Comparison of ENCODE assay signal across 9 cellular contexts in genomic region chr22:39622881-39623367, GRCh38. TPM values are rescaled to one million over a fixed set of nuclear protein-coding genes. Genes with fewer than 3 reads are reported as not detected.
DNase-seq lines count a peak whose midpoint lies in the region; ATAC-seq and TF ChIP-seq lines count a peak whose summit lies in the region.
"Had no signal": no experiment of that assay in that cellular context is flagged by ENCODE, and none has a peak within 500 bp of the region (broad histone marks: within the 10 kb centered on the region; RNA-seq: fewer than 3 reads in every experiment).

No MANE protein-coding gene starts in this region.

- DNase-seq in EL: peak; percentile 28
- DNase-seq in NT2/D1 (ENCODE audit: low read depth, low spot score): peak; percentile 58
- DNase-seq in activated T-helper 1 cell treated with Interleukin-2 at 50 U/mL for 16 hours (ENCODE audit: low read depth): peak; percentile 51
- peak; percentile 86 for DNase-seq in glutamatergic neuron
- no peak for DNase-seq in smooth muscle cell (lab: John Stamatoyannopoulos, UW; ENCODE audit: unreplicated experiment)
- no peak for DNase-seq in DMS79 treated with DMSO at 0.1 percent for 48 hours (lab: John Stamatoyannopoulos, UW)

- H3K4me3 Mint-ChIP-seq in glutamatergic neuron (ENCODE audit: unreplicated experiment): no peak overlapping the region
- H3K4me3 Mint-ChIP-seq: stimulated activated naive CD8-positive, alpha-beta T cell treated with anti-CD3 and anti-CD28 coated beads, Interleukin-15, Interleukin-2, amounts not matched to agents 100 ng/mL and 50 ng/mL, for 24 hours had no signal

- H3K4me2 ChIP-seq in smooth muscle cell: no peak overlapping the region

- H3F3A ChIP-seq in smooth muscle cell (ENCODE audit: low read depth): no peaks in the 10 kb centered on the region

- H3K79me2 ChIP-seq in smooth muscle cell (ENCODE audit: low read depth): no peaks in the 10 kb centered on the region

- no peak overlapping the region for H3K27ac ChIP-seq in smooth muscle cell (ENCODE audit: low read depth)

- no peaks in the 10 kb centered on the region for H4K20me1 ChIP-seq in smooth muscle cell (ENCODE audit: low read depth)

- peak; percentile 78 for TF ChIP-seq CTCF in glutamatergic neuron (IDR thresholded peaks at IDR 0.05; ENCODE audit: partially characterized antibody, unreplicated experiment)
- TF ChIP-seq CTCF in smooth muscle cell (IDR thresholded peaks at IDR 0.05; ENCODE audit: borderline replicate concordance, insufficient read depth, poor library complexity, severe bottlenecking): peak; percentile 55

- H3K27me3 ChIP-seq in NT2/D1 (ENCODE audit: insufficient read depth, insufficient read length) (no peaks in the 10 kb centered on the region), smooth muscle cell (ENCODE audit: low read depth) (no peaks in the 10 kb centered on the region)

- H3K4me1 ChIP-seq in NT2/D1 (ENCODE audit: insufficient read depth, insufficient read length) (peaks cover 16% of the 10 kb centered on the region), smooth muscle cell (ENCODE audit: low read depth) (peaks cover 4% of the 10 kb centered on the region)

- H3K36me3 ChIP-seq in NT2/D1 (ENCODE audit: insufficient read depth, insufficient read length, low read length): no peaks in the 10 kb centered on the region
- H3K36me3 ChIP-seq in smooth muscle cell (ENCODE audit: low read depth): no peaks in the 10 kb centered on the region

- H2AFZ ChIP-seq in smooth muscle cell (ENCODE audit: low read depth): no peak overlapping the region

- peaks cover 7% of the 10 kb centered on the region for H3K4me1 Mint-ChIP-seq in glutamatergic neuron (ENCODE audit: low read depth, unreplicated experiment)

- no peak overlapping the region for H3K27ac Mint-ChIP-seq in glutamatergic neuron (ENCODE audit: unreplicated experiment)
- H3K27ac Mint-ChIP-seq: stimulated activated naive CD8-positive, alpha-beta T cell treated with anti-CD3 and anti-CD28 coated beads, Interleukin-15, Interleukin-2, amounts not matched to agents 100 ng/mL and 50 ng/mL, for 24 hours had no signal

- ATAC-seq in GM19455 (IDR thresholded peaks at IDR 0.05; ENCODE audit: unreplicated experiment) (no peak), GM19328 (IDR thresholded peaks at IDR 0.05; ENCODE audit: unreplicated experiment) (no peak)

- H3K9ac ChIP-seq in NT2/D1 (ENCODE audit: insufficient read length, low read depth) (peak overlapping the region; percentile 32), smooth muscle cell (ENCODE audit: low read depth) (no peak overlapping the region)

- H3K27me3 Mint-ChIP-seq in glutamatergic neuron (ENCODE audit: unreplicated experiment): peaks cover 4% of the 10 kb centered on the region

- H3K9me3 ChIP-seq in NT2/D1 (ENCODE audit: insufficient read depth, low read length) (no peaks in the 10 kb centered on the region), smooth muscle cell (replicated peaks; ENCODE audit: low read depth) (no peaks in the 10 kb centered on the region)

- no peaks in the 10 kb centered on the region for H3K36me3 Mint-ChIP-seq in glutamatergic neuron (ENCODE audit: unreplicated experiment)

- H3K4me3 ChIP-seq in NT2/D1 (ENCODE audit: insufficient read length, low read depth): no peak overlapping the region
- no peak overlapping the region for H3K4me3 ChIP-seq in smooth muscle cell

- peaks cover 2% of the 10 kb centered on the region for H3K9me3 Mint-ChIP-seq in glutamatergic neuron (ENCODE audit: unreplicated experiment)
- H3K9me3 Mint-ChIP-seq: stimulated activated naive CD8-positive, alpha-beta T cell treated with anti-CD3 and anti-CD28 coated beads, Interleukin-15, Interleukin-2, amounts not matched to agents 100 ng/mL and 50 ng/mL, for 24 hours had no signal

- 43% methylated on average over 17 of the region's 17 CpGs for WGBS in smooth muscle cell (ENCODE audit: low lambda C conversion rate)

RNA-seq across cellular contexts. Expression of gene CACNA1I, which starts 52.4 kb away (rescaled TPM):
- 0.12 TPM for total RNA-seq in glutamatergic neuron (ENCODE audit: unreplicated experiment)
- not detected in 2 replicates for total RNA-seq in smooth muscle cell
- polyA plus RNA-seq in smooth muscle cell: not detected in 2 replicates

Comparison
In these comparisons a context has a peak if more than half of its experiments do, and no peak if none do; other contexts are left out.
1. DNase-seq: peak in EL (single experiment), NT2/D1 (single experiment), activated T-helper 1 cell treated with Interleukin-2 at 50 U/mL for 16 hours (single experiment) and glutamatergic neuron (single experiment); none in smooth muscle cell (single experiment) and DMS79 treated with DMSO at 0.1 percent for 48 hours (single experiment).